Comparison of ENCODE assay signal across 8 cellular contexts in genomic region chr2:202238234-202239197, GRCh38. TPM values are rescaled to one million over a fixed set of nuclear protein-coding genes. Genes with fewer than 3 reads are reported as not detected.
DNase-seq lines count a peak whose midpoint lies in the region; ATAC-seq and TF ChIP-seq lines count a peak whose summit lies in the region.

Gene SUMO1 (minus strand): TSS chr2:202238597. CDS start chr2:202238451, 146 bp downstream.

- CTCF ChIA-PET in CD8-positive, alpha-beta memory T cell (lab: Charles Lee): no interaction called here

- peaks cover 15% of the 10 kb centered on the region for H3K4me1 ChIP-seq in CD8-positive, alpha-beta memory T cell (ENCODE audit: insufficient read depth, low read length)
- peaks cover 26% of the 10 kb centered on the region for H3K4me1 ChIP-seq in lower lobe of right lung

- H3K27me3 Mint-ChIP-seq in CD8-positive, alpha-beta memory T cell: peaks cover 0 to 3% of the 10 kb centered on the region in 2 donors

- H3K27me3 ChIP-seq in CD8-positive, alpha-beta memory T cell (ENCODE audit: insufficient read depth, low read length, poor library complexity, severe bottlenecking): no peaks in the 10 kb centered on the region
- no peaks in the 10 kb centered on the region for H3K27me3 ChIP-seq in lower lobe of right lung (ENCODE audit: low read depth)

- peaks cover 0 to 14% (median 0%) of the 10 kb centered on the region in 3 donors for H3K36me3 Mint-ChIP-seq in CD8-positive, alpha-beta memory T cell

- no peaks in the 10 kb centered on the region for H3K9me3 Mint-ChIP-seq in CD8-positive, alpha-beta memory T cell

- intact Hi-C loops in lower lobe of right lung (cut with DNase I): no loop called here

- peak within 1 kb of the TSS; percentile 90 to 99 (median 98) for H3K27ac Mint-ChIP-seq in CD8-positive, alpha-beta memory T cell

- DNase-seq in CD8-positive, alpha-beta memory T cell: peak; percentile 80 to 95 (median 86)
- DNase-seq in HS-5 (ENCODE audit: low read depth) (peak; percentile 63), NK-92 (lab: John Stamatoyannopoulos, UW; ENCODE audit: unreplicated experiment) (peak; percentile 45), lower lobe of right lung (peak; percentile 92)
- peak; percentile 96 for DNase-seq in activated CD8-positive, alpha-beta memory T cell treated with anti-CD3 and anti-CD28 coated beads for 24 hours
- DNase-seq in effector CD4-positive, alpha-beta T cell: peak; percentile 87
- DNase-seq in stimulated activated CD4-positive, alpha-beta T cell treated with anti-CD3 and anti-CD28 coated beads, TNF-alpha, amount 100 ng/mL, for 24 hours (ENCODE audit: low read depth in 3 of 3): peak; percentile 84 to 90 (median 89)

- no peak for TF ChIP-seq CTCF in lower lobe of right lung (IDR thresholded peaks at IDR 0.05)

- no peaks in the 10 kb centered on the region for H3K9me3 ChIP-seq in CD8-positive, alpha-beta memory T cell (ENCODE audit: low read length)
- no peaks in the 10 kb centered on the region for H3K9me3 ChIP-seq in lower lobe of right lung

- H3K36me3 ChIP-seq in CD8-positive, alpha-beta memory T cell (ENCODE audit: insufficient read depth, low read length): no peaks in the 10 kb centered on the region
- no peaks in the 10 kb centered on the region for H3K36me3 ChIP-seq in lower lobe of right lung

- H3K4me3 ChIP-seq in CD8-positive, alpha-beta memory T cell (ENCODE audit: low read length): peak within 1 kb of the TSS; percentile 60
- peak within 1 kb of the TSS; percentile 99 for H3K4me3 ChIP-seq in lower lobe of right lung

- peak within 1 kb of the TSS; percentile 93 to 100 (median 96) for H3K4me3 Mint-ChIP-seq in CD8-positive, alpha-beta memory T cell

- POLR2A ChIA-PET in CD8-positive, alpha-beta memory T cell (lab: Charles Lee): interaction anchor here (2.1 kb wide), 1 partner anchor 28 kb away, joined by 5 read pairs; no protein-coding TSS in a partner anchor

- H3K4me1 Mint-ChIP-seq in CD8-positive, alpha-beta memory T cell: peaks cover 25 to 43% (median 36%) of the 10 kb centered on the region in 3 donors

- peak within 1 kb of the TSS; percentile 60 for H3K27ac ChIP-seq in CD8-positive, alpha-beta memory T cell (ENCODE audit: low read depth, low read length)
- H3K27ac ChIP-seq in lower lobe of right lung: peak within 1 kb of the TSS; percentile 86

- peak; percentile 85 for ATAC-seq in GM19468 (IDR thresholded peaks at IDR 0.05; ENCODE audit: extremely low read depth, unreplicated experiment)
- peak; percentile 97 to 99 for ATAC-seq in lower lobe of right lung

RNA-seq across cellular contexts. Expression of gene SUMO1, which starts in this region (rescaled TPM):
- 100 to 1,000 TPM; 118 TPM for total RNA-seq in CD8-positive, alpha-beta memory T cell
- 148 TPM for polyA plus RNA-seq in CD8-positive, alpha-beta memory T cell
- 70.1 TPM for total RNA-seq in lower lobe of right lung

Comparison
In these comparisons a context has a peak if more than half of its experiments do, and no peak if none do; other contexts are left out.
1. Peak in every context shown above with its lines: DNase-seq, ATAC-seq, H3K4me3 ChIP-seq and H3K27ac ChIP-seq.
2. DNase-seq: peak in every context shown above with its lines; median percentile 96 in activated CD8-positive, alpha-beta memory T cell treated with anti-CD3 and anti-CD28 coated beads for 24 hours; 92 in lower lobe of right lung; 89 in stimulated activated CD4-positive, alpha-beta T cell treated with anti-CD3 and anti-CD28 coated beads, TNF-alpha, amount 100 ng/mL, for 24 hours; 87 in effector CD4-positive, alpha-beta T cell; 86 in CD8-positive, alpha-beta memory T cell; 63 in HS-5; 45 in NK-92.